19 cellular contexts compared by ENCODE assay signal in the genomic region with DNA sequence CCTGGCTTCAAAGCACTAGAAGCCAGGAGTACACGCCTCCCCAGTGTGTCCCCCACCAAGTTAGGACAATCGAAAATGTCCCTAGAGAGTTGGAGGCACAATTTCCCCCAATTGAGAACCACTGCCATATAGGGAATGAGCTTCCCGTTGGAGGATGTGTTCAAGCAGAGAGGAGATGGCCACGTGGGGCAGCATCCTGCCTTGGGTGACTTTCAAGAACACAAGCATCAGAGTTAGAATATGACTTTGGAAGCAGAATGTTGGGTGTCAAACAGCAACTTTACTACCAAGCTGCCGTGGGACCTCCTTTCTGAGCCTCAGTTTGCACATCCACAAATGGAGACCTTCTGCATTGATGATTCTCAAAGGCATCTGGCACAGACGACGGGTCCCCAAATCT. TPM values are rescaled to one million over a fixed set of nuclear protein-coding genes. Genes with fewer than 3 reads are reported as not detected.
DNase-seq lines count a peak whose midpoint lies in the region; ATAC-seq, FAIRE-seq and TF ChIP-seq lines count a peak whose summit lies in the region.
"Had no signal": no experiment of that assay in that cellular context is flagged by ENCODE, and none has a peak within 500 bp of the region (broad histone marks: within the 10 kb centered on the region; RNA-seq: fewer than 3 reads in every experiment).

No MANE protein-coding gene starts in this region.

- intact Hi-C loops in left lung (cut with DNase I): loop anchor here in 1 of 2 donors (10.0 kb wide), 1 partner anchor 413 kb away; no protein-coding TSS in a partner anchor

- H3K4me1 ChIP-seq in left lung: peaks cover 0 to 8% of the 10 kb centered on the region in 2 donors
- H3K4me1 ChIP-seq: Caco-2 had no signal

- peaks cover 44% of the 10 kb centered on the region for H3K36me3 ChIP-seq in bronchial epithelial cell (ENCODE audit: control insufficient read depth, insufficient read depth, low read length)
- peaks cover 0 to 100% of the 10 kb centered on the region in 2 donors for H3K36me3 ChIP-seq in left lung

- no peaks in the 10 kb centered on the region for H3K27me3 ChIP-seq in bronchial epithelial cell (ENCODE audit: control insufficient read depth, insufficient read depth, low read length)
- no peaks in the 10 kb centered on the region for H3K27me3 ChIP-seq in left lung
- H3K27me3 ChIP-seq: BLaER1 treated with 17β-estradiol and CSF1 and Interleukin-3, amounts not matched to agents 10 nM and 100 nM had no signal

- H3K4me3 ChIP-seq in AG10803 (ENCODE audit: low read length): no peak overlapping the region
- H3K4me3 ChIP-seq in bronchial epithelial cell (ENCODE audit: low read depth, low read length): no peak overlapping the region
- H3K4me3 ChIP-seq in left lung: no peak overlapping the region
- H3K4me3 ChIP-seq: A549; BLaER1 treated with 17β-estradiol and CSF1 and Interleukin-3, amounts not matched to agents 10 nM and 100 nM had no signal

- no peak for ATAC-seq in left lung
- ATAC-seq: A549; CD8-positive, alpha-beta T cell had no signal

- DNase-seq in AG10803 (ENCODE audit: low read depth): no peak
- no peak for DNase-seq in RWPE1 (ENCODE audit: low spot score)
- no peak for DNase-seq in bronchial epithelial cell (ENCODE audit: low read depth)
- no peak for DNase-seq in medulla oblongata (ENCODE audit: extremely low spot score)
- no peak for DNase-seq in HEK293T (ENCODE audit: extremely low spot score)
- DNase-seq in left lung: no peak
- DNase-seq: Caco-2; Calu3; CD4-positive, alpha-beta T cell; CD8-positive, alpha-beta T cell; DMS79 treated with DMSO at 0.1 percent for 48 hours; GF-D8 had no signal

- CTCF ChIA-PET in RWPE1 (lab: Yijun Ruan, JAX): interaction anchor here (0.6 to 0.7 kb wide), 2 partner anchors 12 to 127 kb away, joined by 3 to 5 read pairs; no protein-coding TSS in a partner anchor
- CTCF ChIA-PET in HEK293T (lab: Yijun Ruan, JAX): no interaction called here

- no peaks in the 10 kb centered on the region for H3K9me3 ChIP-seq in left lung
- H3K9me3 ChIP-seq: A549; BLaER1 treated with 17β-estradiol and CSF1 and Interleukin-3, amounts not matched to agents 10 nM and 100 nM; Caco-2 had no signal

- peak; percentile 77 for FAIRE-seq in bronchial epithelial cell (lab: Jason Lieb, UNC)
- FAIRE-seq: A549, D721Med, G401.6, GM12891, GM19239 had no signal

- TF ChIP-seq CTCF in AG10803 (conservative IDR thresholded peaks at IDR 0.05; ENCODE audit: low read length) (0 out of 2 replicates have a peak, but pooled peaks have one; percentile 7), RWPE1 (conservative IDR thresholded peaks at IDR 0.05; ENCODE audit: low read depth) (no peak), bronchial epithelial cell (IDR thresholded peaks at IDR 0.05; ENCODE audit: insufficient read depth, low read length, severe bottlenecking) (no peak), left lung (IDR thresholded peaks at IDR 0.05) (no peak)

- H3K27ac ChIP-seq in RWPE1: peak overlapping the region; percentile 66
- no peak overlapping the region for H3K27ac ChIP-seq in left lung
- H3K27ac ChIP-seq: BLaER1 treated with 17β-estradiol and CSF1 and Interleukin-3, amounts not matched to agents 10 nM and 100 nM had no signal

- POLR2A ChIA-PET in RWPE1 (lab: Yijun Ruan, JAX; ENCODE audit: low non-redundant PET): no interaction called here
- POLR2A ChIA-PET in HEK293T (lab: Yijun Ruan, JAX): no interaction called here

TF ChIP-seq in HEK293T, 16 proteins besides CTCF, POLR2A, EP300 and RAD21:
- TF ChIP-seq ZNF384 (IDR thresholded peaks at IDR 0.05): no peak
- no peak for TF ChIP-seq L3MBTL2 (conservative IDR thresholded peaks at IDR 0.05)
- no peak for TF ChIP-seq ARNT (IDR thresholded peaks at IDR 0.05)
- TF ChIP-seq FOXM1 (IDR thresholded peaks at IDR 0.05; ENCODE audit: borderline replicate concordance): no peak
- no peak for TF ChIP-seq FOXA1 (IDR thresholded peaks at IDR 0.05)
- no peak for TF ChIP-seq SUZ12 (IDR thresholded peaks at IDR 0.05)
- TF ChIP-seq BHLHE40 (IDR thresholded peaks at IDR 0.05; ENCODE audit: borderline replicate concordance): no peak
- no peak for TF ChIP-seq ELF4 (IDR thresholded peaks at IDR 0.05)
- TF ChIP-seq NFRKB (IDR thresholded peaks at IDR 0.05): no peak
- no peak for TF ChIP-seq FOXK2 (IDR thresholded peaks at IDR 0.05)

RNA-seq across cellular contexts. Expression of a gene that starts 56.5 kb away (rescaled TPM):
- not detected in 2 replicates for total RNA-seq in bronchial epithelial cell
- total RNA-seq in left lung: 1 to 10 TPM; 1.4 to 2.0 TPM
- total RNA-seq: A172; Calu3; CD4-positive, alpha-beta T cell; CD8-positive, alpha-beta T cell had no signal
